Comparison of ENCODE assay signal across 8 cellular contexts in genomic region chr17:65561394-65562205, GRCh38. TPM values are rescaled to one million over a fixed set of nuclear protein-coding genes. Genes with fewer than 3 reads are reported as not detected.
DNase-seq lines count a peak whose midpoint lies in the region; ATAC-seq, FAIRE-seq and TF ChIP-seq lines count a peak whose summit lies in the region.

TSS of gene AXIN2 (minus strand) at chr17:65561648. CDS start at chr17:65558620, 3,028 bp downstream.

- intact Hi-C loops in breast epithelium (cut with DNase I; ENCODE audit: low total_unique reads) = no loop called here

- FAIRE-seq in small intestine (lab: Jason Lieb, UNC) = no peak

- DNase-seq in NCI-H1930 (lab: John Stamatoyannopoulos, UW) = peak; percentile 70 to 71
- DNase-seq in breast epithelium (ENCODE audit: low spot score in 2 of 2) = peak; percentile 87 to 88
- DNase-seq in iPS-NIHi7 (ENCODE audit: extremely low spot score) = peak; percentile 94
- DNase-seq in small intestine = peak; percentile 90

- H3K27me3 ChIP-seq in breast epithelium (no peaks in the 10 kb centered on the region), small intestine (ENCODE audit: control insufficient read depth in 2 of 2, insufficient read depth in 2 of 2, low read length in 2 of 2) (no peaks in the 10 kb centered on the region)

- 1% methylated on average over 49 to 68 of the region's 68 CpGs for WGBS in small intestine, 3 donors

- H3K4me3 ChIP-seq in WI38 (ENCODE audit: low read depth, low read length) (peak within 1 kb of the TSS; percentile 74), breast epithelium (peak within 1 kb of the TSS in 1 of 3 donors; percentile 91), small intestine (ENCODE audit: low read depth in 1 of 2, low read length in 2 of 2) (peak within 1 kb of the TSS; percentile 79 to 86)

- H3K9me3 ChIP-seq in breast epithelium = no peaks in the 10 kb centered on the region
- no peaks in the 10 kb centered on the region for H3K9me3 ChIP-seq in small intestine (ENCODE audit: control insufficient read depth, low read depth)

- 0 out of 2 replicates have a peak, but pooled peaks have one; percentile 7 for TF ChIP-seq CTCF in WI38 (IDR thresholded peaks at IDR 0.05; ENCODE audit: low read depth, low read length)
- TF ChIP-seq CTCF in breast epithelium (IDR thresholded peaks at IDR 0.05) = peak; percentile 21 to 53 (median 27)

- no peaks in the 10 kb centered on the region for H3K36me3 ChIP-seq in breast epithelium
- no peaks in the 10 kb centered on the region for H3K36me3 ChIP-seq in small intestine (ENCODE audit: control insufficient read depth in 2 of 2, insufficient read depth in 2 of 2, low read length in 2 of 2)

- H3K27ac ChIP-seq in breast epithelium (peak within 1 kb of the TSS; percentile 94 to 97), small intestine (ENCODE audit: low read depth in 1 of 2, low read length in 1 of 2) (peak within 1 kb of the TSS; percentile 85 to 91)

- H3K4me1 ChIP-seq in breast epithelium (no peaks in the 10 kb centered on the region), small intestine (ENCODE audit: control insufficient read depth in 2 of 2, insufficient read depth in 1 of 2, low read depth in 1 of 2, low read length in 1 of 2) (peaks cover 5 to 9% of the 10 kb centered on the region in 2 donors)

- ATAC-seq in GM18502 (IDR thresholded peaks at IDR 0.05; ENCODE audit: poor library complexity, unreplicated experiment) = peak; percentile 94
- ATAC-seq in HG02943 (IDR thresholded peaks at IDR 0.05; ENCODE audit: low read depth, unreplicated experiment) = peak; percentile 68
- ATAC-seq in GM18873 (IDR thresholded peaks at IDR 0.05; ENCODE audit: low FRiP score, unreplicated experiment) = no peak

- no peak for TF ChIP-seq POLR2A in breast epithelium (IDR thresholded peaks at IDR 0.05)

RNA-seq across cellular contexts. Expression of gene AXIN2, which starts in this region (rescaled TPM):
- total RNA-seq in breast epithelium = 10 to 100 TPM in 2 of 3 donors, 1 to 10 TPM in 1; 8.3 to 13.1 (median 10.5) TPM
- 1 to 10 TPM in 2 of 3 donors, under 1 TPM in 1; 0.89 to 9.9 (median 2.2) TPM for polyA plus RNA-seq in small intestine
